ENCODE assay signal across 1 cellular context in genomic region chr19:38543807-38544568, GRCh38.
A peak's percentile ranks its signal among the peaks of the same experiment; 100 is the strongest.
TF ChIP-seq lines count a peak whose summit lies in the region.

No MANE protein-coding gene starts in this region.

TF ChIP-seq in SK-N-SH treated with all-trans-retinoic acid at 6 μM for 48 hours, 23 proteins besides CTCF, POLR2A, EP300 and RAD21 (continued from another document):
- 0 out of 2 replicates have a peak, but pooled peaks have one; percentile 27 for TF ChIP-seq PATZ1 (CRISPR knock-in tag; IDR thresholded peaks at IDR 0.05; ENCODE audit: borderline replicate concordance)
